Comparison of ENCODE assay signal across 16 cellular contexts in genomic region chr5:156375895-156376495, GRCh38. TPM values are rescaled to one million over a fixed set of nuclear protein-coding genes. Genes with fewer than 3 reads are reported as not detected.
A peak's percentile ranks its signal among the peaks of the same experiment; 100 is the strongest.
DNase-seq lines count a peak whose midpoint lies in the region; ATAC-seq and TF ChIP-seq lines count a peak whose summit lies in the region.
"Had no signal": no experiment of that assay in that cellular context is flagged by ENCODE, and none has a peak within 500 bp of the region (broad histone marks: within the 10 kb centered on the region; RNA-seq: fewer than 3 reads in every experiment).

No MANE protein-coding gene starts in this region.

- no peaks in the 10 kb centered on the region for H3K4me1 ChIP-seq in GM23338 (ENCODE audit: insufficient read depth)
- H3K4me1 ChIP-seq in foreskin keratinocyte, result no peaks in the 10 kb centered on the region
- H3K4me1 ChIP-seq: upper lobe of left lung had no signal

- H3K4me3 ChIP-seq in GM23338, result no peak overlapping the region
- H3K4me3 ChIP-seq: upper lobe of left lung had no signal

- H2AFZ ChIP-seq in GM23338, result no peak overlapping the region

- no peaks in the 10 kb centered on the region for H3F3A ChIP-seq in GM23338 (replicated peaks; ENCODE audit: low read depth)

- H3K4me2 ChIP-seq in GM23338, result no peak overlapping the region

- POLR2A ChIA-PET in GM10248 (lab: Yijun Ruan, JAX), result no interaction called here

- ATAC-seq in GM21528 (IDR thresholded peaks at IDR 0.05; ENCODE audit: low FRiP score, unreplicated experiment) (peak; percentile 65), HG03060 (IDR thresholded peaks at IDR 0.05; ENCODE audit: low read depth, unreplicated experiment) (peak; percentile 35), GM23338 (no peak), foreskin keratinocyte (no peak)

- no peaks in the 10 kb centered on the region for H3K9me3 Mint-ChIP-seq in GM23338

- no peaks in the 10 kb centered on the region for H3K9me2 ChIP-seq in GM23338 (ENCODE audit: insufficient read depth)

- H3K4me1 Mint-ChIP-seq in GM23338, result no peaks in the 10 kb centered on the region

- H3K36me3 ChIP-seq in GM23338 (ENCODE audit: insufficient read depth), result no peaks in the 10 kb centered on the region
- H3K36me3 ChIP-seq: upper lobe of left lung had no signal

- H3K4me3 Mint-ChIP-seq in GM23338, result no peak overlapping the region

- CTCF ChIA-PET in GM10248 (lab: Yijun Ruan, JAX), result interaction anchor here (1.1 to 2.8 kb wide), 4 partner anchors 9 to 30 kb away, joined by 3 to 7 read pairs (median 4); no protein-coding TSS in a partner anchor

- H3K27me3 Mint-ChIP-seq in GM23338 (ENCODE audit: insufficient read depth, low read depth, poor library complexity), result no peaks in the 10 kb centered on the region

- TF ChIP-seq CTCF in GM23338 (conservative IDR thresholded peaks at IDR 0.05; ENCODE audit: low read depth in 2 of 2) (no peak), foreskin keratinocyte (conservative IDR thresholded peaks at IDR 0.05) (no peak), GM10248 (IDR thresholded peaks at IDR 0.05; ENCODE audit: control extremely low read depth, extremely low read depth, low read depth, missing control alignments) (no peak)

- H3K36me3 Mint-ChIP-seq in GM23338 (ENCODE audit: low read depth), result no peaks in the 10 kb centered on the region

- no peaks in the 10 kb centered on the region for H4K20me1 ChIP-seq in GM23338 (replicated peaks; ENCODE audit: insufficient read depth)

- DNase-seq in NCI-H82 (lab: John Stamatoyannopoulos, UW), result peak; percentile 7
- DNase-seq in NCI-H82 treated with DMSO at 0.1 percent for 48 hours (lab: John Stamatoyannopoulos, UW; ENCODE audit: unreplicated experiment), result no peak
- no peak for DNase-seq in NCI-H1092 treated with DMSO at 0.1 percent for 48 hours (lab: John Stamatoyannopoulos, UW)
- DNase-seq in GM23338 (ENCODE audit: low spot score), result no peak
- DNase-seq in foreskin keratinocyte, result no peak
- DNase-seq in GM10248 (ENCODE audit: extremely low spot score), result no peak
- DNase-seq: 8988T; activated CD4-positive, alpha-beta T cell treated with anti-CD3 and anti-CD28 coated beads, Interleukin-2, amount 50 U/mL, for 48 hours; dermis blood vessel endothelial cell; NCI-H1048; posterior cingulate gyrus; upper lobe of left lung had no signal

- no peak overlapping the region for H3K27ac ChIP-seq in GM23338 (ENCODE audit: low read depth)
- H3K27ac ChIP-seq in foreskin keratinocyte, result no peak overlapping the region
- H3K27ac ChIP-seq: RWPE1, upper lobe of left lung had no signal

- H3K27me3 ChIP-seq in GM23338 (ENCODE audit: insufficient read depth) (no peaks in the 10 kb centered on the region), foreskin keratinocyte (no peaks in the 10 kb centered on the region)
- H3K27me3 ChIP-seq: upper lobe of left lung had no signal

- H3K79me2 ChIP-seq in GM23338 (replicated peaks; ENCODE audit: insufficient read depth), result no peaks in the 10 kb centered on the region

- H3K27ac Mint-ChIP-seq in GM23338, result no peak overlapping the region

TF ChIP-seq in GM23338, 12 proteins besides CTCF, POLR2A, EP300 and RAD21:
- no peak for TF ChIP-seq CREB1 (CRISPR knock-in tag; IDR thresholded peaks at IDR 0.05; ENCODE audit: low read depth)
- TF ChIP-seq EZH2 (IDR thresholded peaks at IDR 0.05; ENCODE audit: low read depth, unreplicated experiment), result no peak
- TF ChIP-seq JUNB (IDR thresholded peaks at IDR 0.05; ENCODE audit: unreplicated experiment), result no peak
- no peak for TF ChIP-seq ETS1 (IDR thresholded peaks at IDR 0.05)

RNA-seq across cellular contexts. Expression of gene SGCD, which starts 49.0 kb away (rescaled TPM):
- total RNA-seq in GM23338 (2014; rRNA removed; shearing (Covaris generic)), result 0.03 TPM in 1 of 2 replicates, not detected in the other
- 0.05 and 0.07 TPM in 2 replicates for polyA plus RNA-seq in GM23338 (2016; fragmentation: Nextera tagmentation; extraction: Ambion mirVana)
- not detected in 2 replicates for total RNA-seq in foreskin keratinocyte
- polyA plus RNA-seq in foreskin keratinocyte, result not detected in 2 replicates
- total RNA-seq: T-helper 2 cell treated with Interferon-gamma antibody and Interleukin-4, amounts not matched to agents 100 ng/mL and 5 ng/mL, for 36 hours had no signal

Comparison
In these comparisons a context has a peak if more than half of its experiments do, and no peak if none do; other contexts are left out.
1. ATAC-seq: peak in GM21528 (single experiment) and HG03060 (single experiment); none in GM23338 (single experiment) and foreskin keratinocyte (single experiment).